ENCODE assay signal across 8 cellular contexts in genomic region chr14:55411426-55412389, GRCh38. TPM values are rescaled to one million over a fixed set of nuclear protein-coding genes. Genes with fewer than 3 reads are reported as not detected.
A peak's percentile ranks its signal among the peaks of the same experiment; 100 is the strongest.
DNase-seq lines count a peak whose midpoint lies in the region; ATAC-seq and TF ChIP-seq lines count a peak whose summit lies in the region.

TSS of gene ATG14 (minus strand) at chr14:55411830. CDS start at chr14:55411822, 8 bp downstream.

- POLR2A ChIA-PET in GM10248 (lab: Yijun Ruan, JAX), result interaction anchor here (0.6 to 0.7 kb wide), 2 partner anchors 8 to 9 kb away, joined by 3 to 4 read pairs; no protein-coding TSS in a partner anchor
- POLR2A ChIA-PET in activated naive CD8-positive, alpha-beta T cell treated with anti-CD3 and anti-CD28 coated beads, Interleukin-2, amount 10 ng/mL, durations not matched to agents 7 days and 5 days (lab: Charles Lee), result interaction anchor here (0.9 to 1.0 kb wide), 2 partner anchors 8 to 39 kb away, joined by 3 read pairs; no protein-coding TSS in a partner anchor

- CTCF ChIA-PET in GM10248 (lab: Yijun Ruan, JAX), result interaction anchor here (1.2 to 1.5 kb wide), 2 partner anchors 79 to 141 kb away, joined by 3 read pairs; no protein-coding TSS in a partner anchor

- peak in 1 of 2 donors; percentile 57 for TF ChIP-seq POLR2A in heart left ventricle (IDR thresholded peaks at IDR 0.05)
- TF ChIP-seq POLR2A in transverse colon (IDR thresholded peaks at IDR 0.05), result peak; percentile 63

- intact Hi-C loops in heart left ventricle (cut with DNase I), result loop anchor here in 5 of 10 donors (5.0 to 10.0 kb wide), 3 partner anchors 137 to 144 kb away; partner anchors contain the start of gene FBXO34 (in 4 of the 5)
- intact Hi-C loops in posterior cingulate gyrus (cut with DNase I), result loop anchor here (1.0 to 5.0 kb wide), 2 partner anchors 140 to 166 kb away; partner anchors contain the start of gene FBXO34
- intact Hi-C loops in transverse colon (cut with DNase I; ENCODE audit: low total_unique reads), result no loop called here

- peak within 1 kb of the TSS; percentile 72 to 97 (median 88) for H3K4me3 ChIP-seq in heart left ventricle
- peak within 1 kb of the TSS; percentile 91 to 100 (median 92) for H3K4me3 ChIP-seq in transverse colon

- DNase-seq in GM10248 (ENCODE audit: extremely low spot score), result peak; percentile 95
- peak; percentile 87 for DNase-seq in NCI-H1092 (lab: John Stamatoyannopoulos, UW)
- DNase-seq in SKM-1 treated with dmso at 0.1 percent for 144 hours (lab: John Stamatoyannopoulos, UW; ENCODE audit: unreplicated experiment), result peak; percentile 40
- peak; percentile 80 for DNase-seq in activated naive CD8-positive, alpha-beta T cell treated with anti-CD3 and anti-CD28 coated beads, Interleukin-2, amount 10 ng/mL, durations not matched to agents 7 days and 5 days
- peak; percentile 88 to 90 (median 89) for DNase-seq in heart left ventricle
- peak; percentile 82 to 97 (median 90) for DNase-seq in posterior cingulate gyrus
- DNase-seq in transverse colon, result peak; percentile 85

- H3K27ac Mint-ChIP-seq in activated naive CD8-positive, alpha-beta T cell treated with anti-CD3 and anti-CD28 coated beads, Interleukin-2, amount 10 ng/mL, durations not matched to agents 7 days and 5 days, result peak within 1 kb of the TSS; percentile 88

- H3K27me3 ChIP-seq in heart left ventricle (no peaks in the 10 kb centered on the region), transverse colon (no peaks in the 10 kb centered on the region)

- H3K9me3 ChIP-seq in heart left ventricle (no peaks in the 10 kb centered on the region), transverse colon (no peaks in the 10 kb centered on the region)

- H3K27me3 Mint-ChIP-seq in activated naive CD8-positive, alpha-beta T cell treated with anti-CD3 and anti-CD28 coated beads, Interleukin-2, amount 10 ng/mL, durations not matched to agents 7 days and 5 days, result no peaks in the 10 kb centered on the region

- TF ChIP-seq EP300 in transverse colon (IDR thresholded peaks at IDR 0.05; ENCODE audit: low read depth), result no peak

- TF ChIP-seq CTCF in GM10248 (IDR thresholded peaks at IDR 0.05; ENCODE audit: control extremely low read depth, extremely low read depth, low read depth, missing control alignments), result no peak
- TF ChIP-seq CTCF in heart left ventricle (IDR thresholded peaks at IDR 0.05), result no peak
- TF ChIP-seq CTCF in transverse colon (IDR thresholded peaks at IDR 0.05), result no peak

- H3K4me1 Mint-ChIP-seq in activated naive CD8-positive, alpha-beta T cell treated with anti-CD3 and anti-CD28 coated beads, Interleukin-2, amount 10 ng/mL, durations not matched to agents 7 days and 5 days, result peaks cover 13% of the 10 kb centered on the region

- H3K4me1 ChIP-seq in heart left ventricle (peaks cover 5 to 33% (median 23%) of the 10 kb centered on the region in 12 donors), transverse colon (peaks cover 0 to 20% (median 15%) of the 10 kb centered on the region in 4 donors)

- peak within 1 kb of the TSS; percentile 89 for H3K4me3 Mint-ChIP-seq in activated naive CD8-positive, alpha-beta T cell treated with anti-CD3 and anti-CD28 coated beads, Interleukin-2, amount 10 ng/mL, durations not matched to agents 7 days and 5 days

- H3K36me3 ChIP-seq in heart left ventricle (peaks cover 0 to 7% (median 0%) of the 10 kb centered on the region in 9 donors), transverse colon (no peaks in the 10 kb centered on the region)

- ATAC-seq in HG02571 (IDR thresholded peaks at IDR 0.05; ENCODE audit: unreplicated experiment), result peak; percentile 98
- peak; percentile 98 for ATAC-seq in activated naive CD8-positive, alpha-beta T cell treated with anti-CD3 and anti-CD28 coated beads, Interleukin-2, amount 10 ng/mL, durations not matched to agents 7 days and 5 days (ENCODE audit: low read depth)
- peak; percentile 96 to 100 (median 100) for ATAC-seq in heart left ventricle

- in situ Hi-C loops in transverse colon (cut with MboI; ENCODE audit: low pct_ligation_motif_present in 1 of 4, low pct_unique_long_range_greater_than_20kb in 1 of 4, low sequenced_read_pairs in 3 of 4), result no loop called here

- no peaks in the 10 kb centered on the region for H3K36me3 Mint-ChIP-seq in activated naive CD8-positive, alpha-beta T cell treated with anti-CD3 and anti-CD28 coated beads, Interleukin-2, amount 10 ng/mL, durations not matched to agents 7 days and 5 days

- H3K9me3 Mint-ChIP-seq in activated naive CD8-positive, alpha-beta T cell treated with anti-CD3 and anti-CD28 coated beads, Interleukin-2, amount 10 ng/mL, durations not matched to agents 7 days and 5 days, result no peaks in the 10 kb centered on the region

- H3K27ac ChIP-seq in heart left ventricle (peak within 1 kb of the TSS; percentile 61 to 93 (median 88)), transverse colon (peak within 1 kb of the TSS; percentile 82 to 91 (median 86))

- WGBS in heart left ventricle, 4 donors, result 3 to 4% (median 3%) methylated on average over 44 to 57 of the region's 57 CpGs
- 3 to 18% methylated on average over 5 to 46 of the region's 57 CpGs for WGBS in transverse colon (ENCODE audit: low coverage in 1 of 2), 2 donors

RNA-seq across cellular contexts. Expression of gene ATG14, which starts in this region (rescaled TPM):
- total RNA-seq in activated naive CD8-positive, alpha-beta T cell treated with anti-CD3 and anti-CD28 coated beads, Interleukin-2, amount 10 ng/mL, durations not matched to agents 7 days and 5 days, result 1 to 10 TPM; 7.8 to 8.1 TPM
- total RNA-seq in heart left ventricle, result 10 to 100 TPM in 8 of 9 donors, 1 to 10 TPM in 1; 8.7 to 16.2 (median 12.9) TPM
- 1 to 10 TPM; 5.9 to 9.1 TPM for polyA plus RNA-seq in heart left ventricle
- total RNA-seq in transverse colon, result 10 to 100 TPM; 11.5 to 24.7 (median 13.4) TPM

Comparison
In these comparisons a context has a peak if more than half of its experiments do, and no peak if none do; other contexts are left out.
1. Peak in every context shown above with its lines: DNase-seq, ATAC-seq, H3K4me3 ChIP-seq and H3K27ac ChIP-seq.
2. DNase-seq: peak in every context shown above with its lines; median percentile 95 in GM10248; 90 in posterior cingulate gyrus; 89 in heart left ventricle; 87 in NCI-H1092; 85 in transverse colon; 80 in activated naive CD8-positive, alpha-beta T cell treated with anti-CD3 and anti-CD28 coated beads, Interleukin-2, amount 10 ng/mL, durations not matched to agents 7 days and 5 days; 40 in SKM-1 treated with dmso at 0.1 percent for 144 hours.